Comparison of ENCODE assay signal across 8 cellular contexts in the genomic region with DNA sequence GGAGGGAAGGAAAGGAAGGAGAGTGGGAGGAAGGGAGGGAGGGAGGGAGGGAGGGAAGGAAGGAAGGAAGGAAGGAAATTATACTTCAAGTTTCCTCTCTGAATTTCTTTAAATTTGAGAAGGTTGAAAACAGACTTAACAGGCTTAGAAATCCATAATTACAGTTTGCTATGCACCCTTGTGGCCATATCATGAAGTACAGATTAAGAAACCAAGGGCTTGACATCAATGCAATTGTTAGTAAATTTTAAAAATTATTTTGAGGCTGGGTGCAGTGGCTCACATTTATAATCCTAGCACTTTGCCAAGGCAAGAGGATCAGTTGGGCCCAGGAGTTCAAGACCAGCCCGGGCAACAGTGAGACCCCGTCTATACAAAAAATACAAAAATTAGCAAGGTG. TPM values are rescaled to one million over a fixed set of nuclear protein-coding genes. Genes with fewer than 3 reads are reported as not detected.
DNase-seq lines count a peak whose midpoint lies in the region; ATAC-seq and TF ChIP-seq lines count a peak whose summit lies in the region.

No MANE protein-coding gene starts in this region.

- no peaks in the 10 kb centered on the region for H3K79me2 ChIP-seq in PC-9 (ENCODE audit: low read depth)

- no peak overlapping the region for H3K4me3 ChIP-seq in heart left ventricle
- H3K4me3 ChIP-seq in PC-9, result no peak overlapping the region
- no peak overlapping the region for H3K4me3 ChIP-seq in transverse colon

- ATAC-seq in heart left ventricle (no peak), Right ventricle myocardium superior (ENCODE audit: poor library complexity) (no peak), HG02763 (IDR thresholded peaks at IDR 0.05; ENCODE audit: unreplicated experiment) (no peak)

- no peak overlapping the region for H2AFZ ChIP-seq in PC-9

- POLR2A ChIA-PET in PC-9 (lab: Charles Lee; ENCODE audit: unreplicated experiment), result no interaction called here

- in situ Hi-C loops in transverse colon (cut with MboI; ENCODE audit: low pct_ligation_motif_present in 1 of 4, low pct_unique_long_range_greater_than_20kb in 1 of 4, low sequenced_read_pairs in 3 of 4), result no loop called here

- BruUV-seq in PC-9 (replicated peaks; lab: Mats Ljungman, UMichigan), result no TSS peak

- no peaks in the 10 kb centered on the region for H3K4me1 ChIP-seq in heart left ventricle
- no peaks in the 10 kb centered on the region for H3K4me1 ChIP-seq in PC-9 (replicated peaks; ENCODE audit: insufficient read depth)
- H3K4me1 ChIP-seq in transverse colon, result no peaks in the 10 kb centered on the region

- no peaks in the 10 kb centered on the region for H3K9me2 ChIP-seq in PC-9 (ENCODE audit: insufficient read depth)

- H3K4me2 ChIP-seq in PC-9, result no peak overlapping the region

- H3F3A ChIP-seq in PC-9 (ENCODE audit: insufficient read depth, low read depth), result peaks cover 13% of the 10 kb centered on the region; the same call in 1 of the 2 replicates

- WGBS in heart left ventricle, 4 donors, result 90 to 97% (median 93%) methylated on average over 2 of the region's 2 CpGs
- 81% methylated on average over 2 of the region's 2 CpGs; no CpG with 5 or more reads in 1 of the 2 donors for WGBS in transverse colon (ENCODE audit: low coverage in 1 of 2), 2 donors

- peak in 11 of 12 donors; percentile 27 to 54 (median 39) for TF ChIP-seq CTCF in heart left ventricle (IDR thresholded peaks at IDR 0.05)
- TF ChIP-seq CTCF in PC-9 (conservative IDR thresholded peaks at IDR 0.05), result peak; percentile 67
- peak; percentile 29 to 45 (median 36) for TF ChIP-seq CTCF in transverse colon (IDR thresholded peaks at IDR 0.05)

- peaks cover 0 to 75% (median 66%) of the 10 kb centered on the region in 9 donors for H3K36me3 ChIP-seq in heart left ventricle
- H3K36me3 ChIP-seq in PC-9 (ENCODE audit: low read depth), result peaks cover 24% of the 10 kb centered on the region
- peaks cover 0 to 17% (median 7%) of the 10 kb centered on the region in 4 donors for H3K36me3 ChIP-seq in transverse colon

- H3K27me3 ChIP-seq in heart left ventricle (no peaks in the 10 kb centered on the region), PC-9 (ENCODE audit: insufficient read depth, low read depth) (no peaks in the 10 kb centered on the region), transverse colon (no peaks in the 10 kb centered on the region)

- no peak for DNase-seq in heart left ventricle
- DNase-seq in Right ventricle myocardium superior, result no peak
- no peak for DNase-seq in PC-9
- DNase-seq in fibroblast of peridontal ligament (ENCODE audit: extremely low read depth), result peak; percentile 71
- no peak for DNase-seq in transverse colon
- DNase-seq in NCI-H187 (lab: John Stamatoyannopoulos, UW), result no peak
- no peak for DNase-seq in middle frontal gyrus (ENCODE audit: extremely low spot score, low spot score)

- intact Hi-C loops in heart left ventricle (cut with DNase I), result loop anchor here in 1 of 10 donors (10.0 kb wide), 1 partner anchor 933 kb away; a partner anchor contains a TSS
- intact Hi-C loops in Right ventricle myocardium superior (cut with DNase I), result no loop called here
- intact Hi-C loops in PC-9 (cut with micrococcal nuclease; ENCODE audit: unreplicated experiment), result no loop called here
- intact Hi-C loops in transverse colon (cut with DNase I; ENCODE audit: low total_unique reads), result no loop called here

- no peak overlapping the region for H3K27ac ChIP-seq in heart left ventricle
- H3K27ac ChIP-seq in PC-9, result no peak overlapping the region
- no peak overlapping the region for H3K27ac ChIP-seq in transverse colon

- CTCF ChIA-PET in PC-9 (lab: Charles Lee), result interaction anchor here (0.6 kb wide), 1 partner anchor 57 kb away, joined by 6 read pairs; no protein-coding TSS in a partner anchor

- TF ChIP-seq POLR2A in heart left ventricle (IDR thresholded peaks at IDR 0.05) (no peak), transverse colon (IDR thresholded peaks at IDR 0.05) (no peak)

- TF ChIP-seq EP300 in transverse colon (IDR thresholded peaks at IDR 0.05; ENCODE audit: low read depth), result no peak

- H4K20me1 ChIP-seq in PC-9 (ENCODE audit: insufficient read depth), result no peaks in the 10 kb centered on the region

- no peaks in the 10 kb centered on the region for H3K9me3 ChIP-seq in heart left ventricle
- no peaks in the 10 kb centered on the region for H3K9me3 ChIP-seq in PC-9 (ENCODE audit: insufficient read depth, low read depth)
- H3K9me3 ChIP-seq in transverse colon, result no peaks in the 10 kb centered on the region

RNA-seq across cellular contexts. Expression of a gene that starts 14.4 kb away (rescaled TPM):
- 10 to 100 TPM; 12.6 to 59.9 (median 33.6) TPM for total RNA-seq in heart left ventricle
- polyA plus RNA-seq in heart left ventricle, result 10 to 100 TPM; 25.3 to 43.6 TPM
- 24.9 TPM for total RNA-seq in Right ventricle myocardium superior
- total RNA-seq in PC-9 (2021), result 63.3 and 63.5 TPM in 2 replicates
- 10 to 100 TPM in 2 of 4 donors, 1 to 10 TPM in 2; 6.6 to 20.8 (median 10.8) TPM for total RNA-seq in transverse colon

RNA-seq across cellular contexts. Expression of a gene that starts 36.0 kb away (rescaled TPM):
- total RNA-seq in heart left ventricle (10 to 100 TPM in 1 of 9 donors, 1 to 10 TPM in 7, under 1 TPM in 1; 0.56 to 16.5 (median 4.2) TPM), Right ventricle myocardium superior (14.0 TPM), PC-9 (2021) (0.95 and 1.7 TPM in 2 replicates), transverse colon (1 to 10 TPM in 1 of 4 donors, under 1 TPM in 2, not detected in 1; 0.27 to 1.1 (median 0.48) TPM)
- 10 to 100 TPM in 1 of 2 donors, 1 to 10 TPM in 1; 3.1 to 22.2 TPM for polyA plus RNA-seq in heart left ventricle

RNA-seq across cellular contexts. Expression of a gene that starts 47.3 kb away (rescaled TPM):
- total RNA-seq in heart left ventricle (100 to 1,000 TPM in 1 of 9 donors, 10 to 100 TPM in 8; 50.1 to 102 (median 59.8) TPM), Right ventricle myocardium superior (53.6 TPM), PC-9 (2021) (152 and 173 TPM in 2 replicates), transverse colon (100 to 1,000 TPM in 3 of 4 donors, 10 to 100 TPM in 1; 86.8 to 162 (median 113) TPM)
- polyA plus RNA-seq in heart left ventricle, result 10 to 100 TPM; 53.9 to 97.8 TPM

RNA-seq across cellular contexts. Expression of a gene that starts 51.0 kb away (rescaled TPM):
- total RNA-seq in heart left ventricle (10 to 100 TPM in 6 of 9 donors, 1 to 10 TPM in 3; 5.0 to 30.5 (median 10.7) TPM), Right ventricle myocardium superior (8.8 TPM), PC-9 (2021) (1.4 and 1.8 TPM in 2 replicates), transverse colon (10 to 100 TPM in 1 of 4 donors, 1 to 10 TPM in 2, not detected in 1; 4.4 to 11.1 (median 4.8) TPM)
- polyA plus RNA-seq in heart left ventricle, result 10 to 100 TPM; 18.5 to 20.9 TPM
